In the genomic region with DNA sequence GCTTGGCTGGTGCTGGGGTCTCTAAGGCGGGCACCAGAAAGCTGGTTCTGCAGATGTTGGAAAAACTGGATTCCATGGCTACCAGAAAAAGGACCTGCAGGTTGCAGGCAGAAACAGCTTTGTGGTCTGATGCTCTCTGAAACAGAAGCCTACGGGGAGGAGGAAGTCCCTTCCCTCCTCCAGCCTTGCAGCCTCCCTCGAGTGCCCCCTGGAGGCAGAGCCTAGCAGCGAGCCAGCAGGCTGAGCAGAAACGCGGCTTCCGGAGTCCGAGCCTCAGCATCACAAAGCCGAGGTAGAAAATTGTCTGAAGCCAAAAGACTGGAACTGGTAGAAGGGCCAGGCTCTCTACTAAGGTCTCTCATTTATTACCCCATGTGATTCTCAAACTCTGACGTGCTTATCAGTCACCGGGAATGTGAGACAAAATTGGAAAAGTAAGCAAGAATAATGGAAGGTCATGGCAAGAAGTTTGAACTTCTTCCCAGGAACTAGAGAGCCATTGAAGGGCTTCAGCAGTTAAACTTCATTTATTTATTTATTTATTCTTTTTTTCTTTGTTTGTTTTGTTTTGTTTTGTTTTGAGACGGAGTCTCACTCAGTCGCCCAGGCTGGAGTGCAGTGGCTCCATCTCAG, we compare ENCODE assay signal across 9 cellular contexts.
A peak's percentile ranks its signal among the peaks of the same experiment; 100 is the strongest.
DNase-seq lines count a peak whose midpoint lies in the region; ATAC-seq, FAIRE-seq and TF ChIP-seq lines count a peak whose summit lies in the region.
"Had no signal": no experiment of that assay in that cellular context is flagged by ENCODE, and none has a peak within 500 bp of the region (broad histone marks: within the 10 kb centered on the region; RNA-seq: fewer than 3 reads in every experiment).

No MANE protein-coding gene starts in this region.

- TF ChIP-seq CTCF in chondrocyte (IDR thresholded peaks at IDR 0.05) (peak; percentile 96), HepG2 (CRISPR knock-in tag; IDR thresholded peaks at IDR 0.05) (peak; percentile 93)

- POLR2A ChIA-PET in activated CD4-positive, alpha-beta T cell treated with anti-CD3 and anti-CD28 coated beads for 36 hours (lab: Charles Lee), result interaction anchor here (0.6 to 1.2 kb wide), 5 partner anchors 89 to 1329 kb away, joined by 3 to 8 read pairs (median 4); no protein-coding TSS in a partner anchor
- POLR2A ChIA-PET in HepG2 (lab: Yijun Ruan, JAX), result no interaction called here

- H3K9me3 Mint-ChIP-seq in activated CD4-positive, alpha-beta T cell treated with anti-CD3 and anti-CD28 coated beads for 36 hours (ENCODE audit: low read depth), result no peaks in the 10 kb centered on the region
- no peaks in the 10 kb centered on the region for H3K9me3 Mint-ChIP-seq in chondrocyte (ENCODE audit: low read depth)

- no peak overlapping the region for H3K27ac ChIP-seq in HepG2 (ENCODE audit: extremely low read length, insufficient read depth, low read length)

- H3K27me3 Mint-ChIP-seq in activated CD4-positive, alpha-beta T cell treated with anti-CD3 and anti-CD28 coated beads for 36 hours, result no peaks in the 10 kb centered on the region
- H3K27me3 Mint-ChIP-seq in chondrocyte (ENCODE audit: low read depth), result no peaks in the 10 kb centered on the region

- ATAC-seq in GM19025 (IDR thresholded peaks at IDR 0.05; ENCODE audit: low read depth, unreplicated experiment), result peak; percentile 95
- ATAC-seq in HG03139 (IDR thresholded peaks at IDR 0.05; ENCODE audit: unreplicated experiment), result peak; percentile 94
- peak; percentile 83 for ATAC-seq in activated CD4-positive, alpha-beta T cell treated with anti-CD3 and anti-CD28 coated beads for 36 hours
- peak; percentile 93 for ATAC-seq in HepG2

- peak overlapping the region in 1 of 3 experiments; percentile 40; a peak in 1 of 6 replicates for H3K4me3 ChIP-seq in HepG2 (replicated peaks in 1 of 3; ENCODE audit: insufficient read depth in 1 of 3, low read depth in 2 of 3, low read length in 3 of 3)

- peaks cover 0 to 4% of the 10 kb centered on the region in 2 experiments; a peak in 1 of 5 replicates for H3K27me3 ChIP-seq in HepG2 (ENCODE audit: control insufficient read depth in 1 of 2, insufficient read depth in 2 of 2, low read length in 2 of 2)

- intact Hi-C loops in activated CD4-positive, alpha-beta T cell treated with anti-CD3 and anti-CD28 coated beads for 36 hours (cut with DNase I, micrococcal nuclease), result loop anchor here (1.0 to 10.0 kb wide), 4 partner anchors 82 to 295 kb away; a partner anchor contains a TSS
- intact Hi-C loops in HepG2 (cut with micrococcal nuclease; ENCODE audit: unreplicated experiment), result loop anchor here (5.0 to 10.0 kb wide), 2 partner anchors 178 to 295 kb away; no protein-coding TSS in a partner anchor

- peaks cover 55% of the 10 kb centered on the region for H3K4me1 Mint-ChIP-seq in activated CD4-positive, alpha-beta T cell treated with anti-CD3 and anti-CD28 coated beads for 36 hours
- H3K4me1 Mint-ChIP-seq in chondrocyte (ENCODE audit: low read depth), result peaks cover 13% of the 10 kb centered on the region

- no peaks in the 10 kb centered on the region for H3K9me3 ChIP-seq in HepG2 (ENCODE audit: low read length)

- peak; percentile 53; the same call in 1 of the 2 replicates for TF ChIP-seq RAD21 in HepG2 (CRISPR knock-in tag; IDR thresholded peaks at IDR 0.05)

- FAIRE-seq in HepG2 (lab: Jason Lieb, UNC), result peak; percentile 76
- FAIRE-seq: TTC549 had no signal

- 18% methylated on average over 12 of the region's 13 CpGs for WGBS in HepG2 (ENCODE audit: low lambda C conversion rate)

- H3K79me2 ChIP-seq in HepG2 (ENCODE audit: insufficient read depth, low read length), result no peaks in the 10 kb centered on the region

- H3K4me2 ChIP-seq in HepG2 (ENCODE audit: low read depth, low read length), result peak overlapping the region; percentile 63

- H3K4me3 Mint-ChIP-seq in activated CD4-positive, alpha-beta T cell treated with anti-CD3 and anti-CD28 coated beads for 36 hours, result peak overlapping the region; percentile 42
- peak overlapping the region; percentile 43 for H3K4me3 Mint-ChIP-seq in chondrocyte (ENCODE audit: unreplicated experiment)

- no TSS peak for BruUV-seq in HepG2 (replicated peaks; lab: Mats Ljungman, UMichigan)

- in situ Hi-C loops in HepG2 (cut with HindIII; ENCODE audit: extremely low pct_ligation_motif_present, low pct_unique_long_range_greater_than_20kb), result loop anchor here (10.0 kb wide), 1 partner anchor 98 kb away; no protein-coding TSS in a partner anchor

- H3K36me3 Mint-ChIP-seq in activated CD4-positive, alpha-beta T cell treated with anti-CD3 and anti-CD28 coated beads for 36 hours (ENCODE audit: low read depth), result no peaks in the 10 kb centered on the region
- no peaks in the 10 kb centered on the region for H3K36me3 Mint-ChIP-seq in chondrocyte (ENCODE audit: low read depth)

- peak overlapping the region; percentile 58 for H3K27ac Mint-ChIP-seq in activated CD4-positive, alpha-beta T cell treated with anti-CD3 and anti-CD28 coated beads for 36 hours
- no peak overlapping the region for H3K27ac Mint-ChIP-seq in chondrocyte (ENCODE audit: unreplicated experiment)

- H3K36me3 ChIP-seq in HepG2 (replicated peaks in 1 of 2; ENCODE audit: control insufficient read depth in 1 of 2, insufficient read depth in 2 of 2, low read length in 2 of 2), result no peaks in the 10 kb centered on the region

- no peak for TF ChIP-seq EP300 in HepG2 (IDR thresholded peaks at IDR 0.05; ENCODE audit: low read depth in 2 of 2, low read length in 2 of 2)
- no peak for TF ChIP-seq EP300 in HepG2 (CRISPR knock-in tag; IDR thresholded peaks at IDR 0.05; ENCODE audit: borderline replicate concordance)

- no peak overlapping the region for H3K9ac ChIP-seq in HepG2 (ENCODE audit: insufficient read depth, low read depth, low read length)

- CTCF ChIA-PET in activated CD4-positive, alpha-beta T cell treated with anti-CD3 and anti-CD28 coated beads for 36 hours (lab: Charles Lee), result interaction anchor here (0.6 to 5.2 kb wide), 30 partner anchors 8 to 634 kb away, joined by 3 to 99 read pairs (median 4); no protein-coding TSS in a partner anchor
- CTCF ChIA-PET in HepG2 (lab: Yijun Ruan, JAX; ENCODE audit: low intra/inter-chr PET ratio, low total read pairs), result interaction anchor here (1.4 kb wide), 1 partner anchor 97 kb away, joined by 6 read pairs; no protein-coding TSS in a partner anchor

- H2AFZ ChIP-seq in HepG2 (ENCODE audit: low read length), result peak overlapping the region; percentile 98

- no peak for TF ChIP-seq POLR2A in HepG2 (IDR thresholded peaks at IDR 0.05; ENCODE audit: insufficient read depth in 1 of 2, low read depth in 2 of 2, low read length in 2 of 2)

- DNase-seq in Ammon's horn (ENCODE audit: low spot score) (peak; percentile 90), NCI-H510A treated with DMSO at 0.1 percent for 48 hours (lab: John Stamatoyannopoulos, UW) (peak; percentile 90), chondrocyte (ENCODE audit: low spot score) (peak; percentile 93), HepG2 (ENCODE audit: low spot score) (peak; percentile 63)
- peak; percentile 97 for DNase-seq in activated CD4-positive, alpha-beta T cell treated with anti-CD3 and anti-CD28 coated beads for 36 hours
- DNase-seq in stimulated activated CD4-positive, alpha-beta T cell treated with anti-CD3 and anti-CD28 coated beads, TNF-alpha, amount 100 ng/mL, for 24 hours (ENCODE audit: low read depth in 3 of 3), result peak; percentile 81 to 93 (median 89)

- H3K4me1 ChIP-seq in HepG2 (ENCODE audit: insufficient read depth, low read length), result peaks cover 19% of the 10 kb centered on the region

- no peaks in the 10 kb centered on the region for H4K20me1 ChIP-seq in HepG2 (ENCODE audit: insufficient read depth, low read length)

TF ChIP-seq in HepG2, 621 proteins besides CTCF, POLR2A, EP300 and RAD21 (continues in another document):
- TF ChIP-seq, protein P1, sequence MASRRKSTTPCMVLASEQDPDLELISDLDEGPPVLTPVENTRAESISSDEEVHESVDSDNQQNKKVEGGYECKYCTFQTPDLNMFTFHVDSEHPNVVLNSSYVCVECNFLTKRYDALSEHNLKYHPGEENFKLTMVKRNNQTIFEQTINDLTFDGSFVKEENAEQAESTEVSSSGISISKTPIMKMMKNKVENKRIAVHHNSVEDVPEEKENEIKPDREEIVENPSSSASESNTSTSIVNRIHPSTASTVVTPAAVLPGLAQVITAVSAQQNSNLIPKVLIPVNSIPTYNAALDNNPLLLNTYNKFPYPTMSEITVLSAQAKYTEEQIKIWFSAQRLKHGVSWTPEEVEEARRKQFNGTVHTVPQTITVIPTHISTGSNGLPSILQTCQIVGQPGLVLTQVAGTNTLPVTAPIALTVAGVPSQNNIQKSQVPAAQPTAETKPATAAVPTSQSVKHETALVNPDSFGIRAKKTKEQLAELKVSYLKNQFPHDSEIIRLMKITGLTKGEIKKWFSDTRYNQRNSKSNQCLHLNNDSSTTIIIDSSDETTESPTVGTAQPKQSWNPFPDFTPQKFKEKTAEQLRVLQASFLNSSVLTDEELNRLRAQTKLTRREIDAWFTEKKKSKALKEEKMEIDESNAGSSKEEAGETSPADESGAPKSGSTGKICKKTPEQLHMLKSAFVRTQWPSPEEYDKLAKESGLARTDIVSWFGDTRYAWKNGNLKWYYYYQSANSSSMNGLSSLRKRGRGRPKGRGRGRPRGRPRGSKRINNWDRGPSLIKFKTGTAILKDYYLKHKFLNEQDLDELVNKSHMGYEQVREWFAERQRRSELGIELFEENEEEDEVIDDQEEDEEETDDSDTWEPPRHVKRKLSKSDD (CRISPR knock-in tag; IDR thresholded peaks at IDR 0.05; ENCODE audit: low read depth), result no peak
- TF ChIP-seq HNRNPLL (IDR thresholded peaks at IDR 0.05; ENCODE audit: low read depth, low read length, poor library complexity, severe bottlenecking), result no peak
